In genomic region chr12:110913119-110914056, GRCh38 we compare ENCODE assay signal across 11 cellular contexts.
A peak's percentile ranks its signal among the peaks of the same experiment; 100 is the strongest.
DNase-seq lines count a peak whose midpoint lies in the region; ATAC-seq, FAIRE-seq and TF ChIP-seq lines count a peak whose summit lies in the region.
"Had no signal": no experiment of that assay in that cellular context is flagged by ENCODE, and none has a peak within 500 bp of the region (broad histone marks: within the 10 kb centered on the region; RNA-seq: fewer than 3 reads in every experiment).

No MANE protein-coding gene starts in this region.

- ATAC-seq in GM19463 (IDR thresholded peaks at IDR 0.05; ENCODE audit: unreplicated experiment) (peak; percentile 98), HG03095 (IDR thresholded peaks at IDR 0.05; ENCODE audit: unreplicated experiment) (peak; percentile 96)

- TF ChIP-seq CTCF in GM13976 (IDR thresholded peaks at IDR 0.05; ENCODE audit: borderline replicate concordance, control extremely low read depth, extremely low read depth, insufficient read depth, missing control alignments): no peak

- in situ Hi-C loops in GM13976 (cut with MboI; ENCODE audit: low sequenced_read_pairs, unreplicated experiment): no loop called here

- DNase-seq in GM13976 (ENCODE audit: low spot score) (peak; percentile 82), SIG-M5 (lab: John Stamatoyannopoulos, UW) (peak; percentile 56), DMS79 treated with DMSO at 0.1 percent for 48 hours (lab: John Stamatoyannopoulos, UW) (no peak), NCI-H69 (lab: John Stamatoyannopoulos, UW) (no peak), cerebellar nuclear complex (lab: John Stamatoyannopoulos, UW) (no peak), urothelium cell line (ENCODE audit: low spot score) (no peak)
- DNase-seq: CD8-positive, alpha-beta memory T cell; islet precursor cell had no signal

- FAIRE-seq in urothelium cell line (lab: Jason Lieb, UNC): no peak
- FAIRE-seq: colon had no signal

Comparison
In these comparisons a context has a peak if more than half of its experiments do, and no peak if none do; other contexts are left out.
1. DNase-seq: peak in GM13976 (single experiment) and SIG-M5 (single experiment); none in DMS79 treated with DMSO at 0.1 percent for 48 hours (single experiment), NCI-H69 (single experiment), cerebellar nuclear complex (0 of 2) and urothelium cell line (single experiment).